In the genomic region with DNA sequence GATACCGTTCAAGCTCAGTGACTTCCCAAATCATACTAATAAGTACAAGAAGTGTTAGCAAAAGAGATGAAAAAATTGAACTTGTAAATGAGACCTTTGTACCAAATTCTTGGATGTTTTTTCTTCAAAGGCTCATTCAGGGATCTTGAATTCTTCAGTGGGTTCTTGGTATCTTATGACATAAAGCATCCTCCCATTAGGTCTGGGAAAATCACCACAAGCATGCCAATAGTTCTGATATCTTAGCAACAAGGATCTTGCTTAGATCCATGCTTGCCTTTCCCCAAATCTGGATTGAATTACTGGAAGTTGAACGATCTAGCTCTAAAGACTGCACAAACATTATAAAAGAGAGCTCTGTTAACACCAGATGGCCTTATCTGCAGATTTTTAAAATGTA, we compare ENCODE assay signal across 23 cellular contexts.
DNase-seq lines count a peak whose midpoint lies in the region; ATAC-seq and TF ChIP-seq lines count a peak whose summit lies in the region.
"Had no signal": no experiment of that assay in that cellular context is flagged by ENCODE, and none has a peak within 500 bp of the region (broad histone marks: within the 10 kb centered on the region; RNA-seq: fewer than 3 reads in every experiment).

No MANE protein-coding gene starts in this region.

- no peak overlapping the region for H3K4me3 Mint-ChIP-seq in neural progenitor cell
- H3K4me3 Mint-ChIP-seq: CD4-positive, alpha-beta memory T cell; HFFc6 had no signal

- no peak overlapping the region for H3K4me2 ChIP-seq in neural progenitor cell
- no peak overlapping the region for H3K4me2 ChIP-seq in PC-9

- no peak overlapping the region for H3K4me3 ChIP-seq in neural progenitor cell
- H3K4me3 ChIP-seq in PC-9, result no peak overlapping the region
- H3K4me3 ChIP-seq: HAP-1, K562 had no signal

- no peaks in the 10 kb centered on the region for H3K36me3 Mint-ChIP-seq in neural progenitor cell
- H3K36me3 Mint-ChIP-seq: CD4-positive, alpha-beta memory T cell had no signal

- H3K36me3 ChIP-seq in neural progenitor cell, result no peaks in the 10 kb centered on the region
- H3K36me3 ChIP-seq in PC-9 (ENCODE audit: low read depth), result no peaks in the 10 kb centered on the region
- H3K36me3 ChIP-seq: HAP-1 had no signal

- no peaks in the 10 kb centered on the region for H3K9me3 ChIP-seq in neural progenitor cell (ENCODE audit: low read depth)
- H3K9me3 ChIP-seq in PC-9 (ENCODE audit: insufficient read depth, low read depth), result no peaks in the 10 kb centered on the region
- H3K9me3 ChIP-seq: HAP-1 had no signal

- ATAC-seq in Right ventricle myocardium inferior (no peak), sciatic nerve (no peak)
- ATAC-seq: K562 had no signal

- peak overlapping the region; percentile 34 for H3K27ac Mint-ChIP-seq in neural progenitor cell
- H3K27ac Mint-ChIP-seq: CD4-positive, alpha-beta memory T cell; HFFc6 had no signal

- POLR2A ChIA-PET in PC-9 (lab: Charles Lee; ENCODE audit: unreplicated experiment), result no interaction called here

- BruUV-seq in PC-9 (replicated peaks; lab: Mats Ljungman, UMichigan), result no TSS peak

- H3K27ac ChIP-seq in VCaP (peak overlapping the region; percentile 72), neural progenitor cell (no peak overlapping the region), PC-9 (no peak overlapping the region)
- H3K27ac ChIP-seq: RWPE1 had no signal

- DNase-seq in COLO829 (ENCODE audit: low spot score) (peak; percentile 12), foreskin melanocyte (peak; percentile 92), neural progenitor cell (ENCODE audit: low spot score) (no peak), PC-9 (no peak), Right ventricle myocardium inferior (ENCODE audit: missing footprints) (no peak), sciatic nerve (ENCODE audit: low spot score) (no peak)
- DNase-seq: CD4-positive, alpha-beta memory T cell; DMS79 treated with DMSO at 0.1 percent for 48 hours; GF-D8; GOT3; HFFc6; Kasumi-1; MV-4-11; NCI-H1105; NCI-H1436 treated with DMSO at 0.1 percent for 48 hours; NCI-H1930; NCI-H2107; NCI-H526 treated with DMSO at 0.1 percent for 48 hours; SIG-M5 had no signal

- H3F3A ChIP-seq in neural progenitor cell (ENCODE audit: low read depth) (no peaks in the 10 kb centered on the region), PC-9 (ENCODE audit: insufficient read depth, low read depth) (peaks cover 5% of the 10 kb centered on the region; the same call in 1 of the 2 replicates)

- peaks cover 2% of the 10 kb centered on the region for H3K27me3 Mint-ChIP-seq in neural progenitor cell (ENCODE audit: insufficient read depth, low read depth)

- no peak overlapping the region for H2AFZ ChIP-seq in neural progenitor cell (replicated peaks)
- H2AFZ ChIP-seq in PC-9, result no peak overlapping the region

- peaks cover 33% of the 10 kb centered on the region for H3K4me1 Mint-ChIP-seq in neural progenitor cell
- H3K4me1 Mint-ChIP-seq: CD4-positive, alpha-beta memory T cell had no signal

- CTCF ChIA-PET in PC-9 (lab: Charles Lee), result interaction anchor here (0.8 kb wide), 1 partner anchor 11 kb away, joined by 3 read pairs; no protein-coding TSS in a partner anchor

- H3K9me2 ChIP-seq in PC-9 (ENCODE audit: insufficient read depth), result no peaks in the 10 kb centered on the region

- no peak overlapping the region for H3K9ac ChIP-seq in neural progenitor cell

- H4K20me1 ChIP-seq in neural progenitor cell (ENCODE audit: low read depth) (no peaks in the 10 kb centered on the region), PC-9 (ENCODE audit: insufficient read depth) (no peaks in the 10 kb centered on the region)

- H3K4me1 ChIP-seq in neural progenitor cell (peaks cover 11% of the 10 kb centered on the region), PC-9 (replicated peaks; ENCODE audit: insufficient read depth) (peaks cover 21% of the 10 kb centered on the region)
- H3K4me1 ChIP-seq: HAP-1 had no signal

- TF ChIP-seq CTCF in VCaP (conservative IDR thresholded peaks at IDR 0.05) (no peak), neural progenitor cell (IDR thresholded peaks at IDR 0.05) (no peak), PC-9 (conservative IDR thresholded peaks at IDR 0.05) (no peak)

- no peaks in the 10 kb centered on the region for H3K27me3 ChIP-seq in neural progenitor cell
- no peaks in the 10 kb centered on the region for H3K27me3 ChIP-seq in PC-9 (ENCODE audit: insufficient read depth, low read depth)

- intact Hi-C loops in PC-9 (cut with micrococcal nuclease; ENCODE audit: unreplicated experiment), result no loop called here
- intact Hi-C loops in Right ventricle myocardium inferior (cut with DNase I), result no loop called here
- intact Hi-C loops in sciatic nerve (cut with DNase I), result no loop called here

- no peaks in the 10 kb centered on the region for H3K9me3 Mint-ChIP-seq in neural progenitor cell
- H3K9me3 Mint-ChIP-seq: CD4-positive, alpha-beta memory T cell; HFFc6 had no signal

- H3K79me2 ChIP-seq in neural progenitor cell (ENCODE audit: low read depth), result no peaks in the 10 kb centered on the region
- no peaks in the 10 kb centered on the region for H3K79me2 ChIP-seq in PC-9 (ENCODE audit: low read depth)

Comparison
In these comparisons a context has a peak if more than half of its experiments do, and no peak if none do; other contexts are left out.
1. DNase-seq: peak in COLO829 (single experiment) and foreskin melanocyte (single experiment); none in neural progenitor cell (single experiment), PC-9 (0 of 2), Right ventricle myocardium inferior (single experiment) and sciatic nerve (single experiment).